In the genomic region with DNA sequence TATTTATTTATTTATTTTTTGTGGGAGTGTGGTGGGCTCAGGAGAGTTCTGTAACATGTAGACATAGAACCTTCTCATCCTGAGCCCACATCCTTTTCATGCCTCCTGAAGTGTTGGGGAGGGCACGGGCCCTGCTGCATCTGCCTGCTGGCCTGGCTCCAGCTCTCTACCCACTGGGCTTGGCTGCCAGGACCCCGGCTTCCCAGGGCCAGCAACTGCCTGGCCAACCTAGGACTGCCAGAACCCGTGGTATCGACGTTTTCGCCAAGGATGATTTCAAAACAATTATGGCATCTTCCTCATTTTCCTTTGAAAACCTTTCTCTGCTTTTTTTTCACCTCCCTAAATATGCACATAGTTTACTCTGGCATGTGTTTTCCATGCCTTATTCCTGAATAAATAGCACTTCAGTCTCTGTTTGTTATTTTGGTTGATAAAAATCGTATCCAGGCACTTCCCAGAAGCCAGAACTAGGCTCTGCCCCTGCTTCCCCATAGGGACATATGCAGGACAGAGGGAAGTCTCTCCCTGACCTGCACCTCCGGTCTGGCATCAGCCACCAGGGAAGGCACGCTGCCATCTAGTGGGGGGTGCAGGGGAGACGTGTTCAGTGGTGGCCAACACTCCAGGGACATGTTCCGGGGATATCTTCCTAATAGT, we compare ENCODE assay signal across 1 cellular context.
TF ChIP-seq lines count a peak whose summit lies in the region.

No MANE protein-coding gene starts in this region.

TF ChIP-seq in Ishikawa, 13 proteins besides CTCF, POLR2A, EP300 and RAD21 (continued from another document):
- TF ChIP-seq, protein P1, sequence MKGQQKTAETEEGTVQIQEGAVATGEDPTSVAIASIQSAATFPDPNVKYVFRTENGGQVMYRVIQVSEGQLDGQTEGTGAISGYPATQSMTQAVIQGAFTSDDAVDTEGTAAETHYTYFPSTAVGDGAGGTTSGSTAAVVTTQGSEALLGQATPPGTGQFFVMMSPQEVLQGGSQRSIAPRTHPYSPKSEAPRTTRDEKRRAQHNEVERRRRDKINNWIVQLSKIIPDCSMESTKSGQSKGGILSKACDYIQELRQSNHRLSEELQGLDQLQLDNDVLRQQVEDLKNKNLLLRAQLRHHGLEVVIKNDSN (IDR thresholded peaks at IDR 0.05), result no peak
- no peak for TF ChIP-seq FOXM1 (IDR thresholded peaks at IDR 0.05; ENCODE audit: borderline replicate concordance, low read depth)
